24 cellular contexts compared by ENCODE assay signal in the genomic region with DNA sequence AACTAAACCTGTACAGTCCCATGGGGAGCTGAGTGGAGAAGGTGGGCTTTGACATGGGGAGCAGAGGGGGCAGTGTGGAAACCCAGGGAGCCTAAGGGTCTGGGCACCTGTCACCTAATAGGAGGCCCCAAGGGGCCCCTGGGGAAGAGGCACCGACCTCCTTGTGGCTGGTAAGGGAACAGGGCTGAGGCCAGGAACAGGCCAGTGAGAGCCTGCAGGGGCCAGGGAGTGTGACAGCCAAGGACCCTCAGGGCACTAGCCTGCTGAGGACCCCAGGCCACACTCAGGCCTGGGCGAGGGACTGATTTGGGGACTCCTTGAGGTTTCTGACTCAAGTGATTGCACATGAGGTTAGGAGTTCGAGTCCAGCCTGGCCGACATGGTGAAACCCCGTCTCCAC. TPM values are rescaled to one million over a fixed set of nuclear protein-coding genes. Genes with fewer than 3 reads are reported as not detected.
A peak's percentile ranks its signal among the peaks of the same experiment; 100 is the strongest.
DNase-seq lines count a peak whose midpoint lies in the region; ATAC-seq, FAIRE-seq and TF ChIP-seq lines count a peak whose summit lies in the region.
"Had no signal": no experiment of that assay in that cellular context is flagged by ENCODE, and none has a peak within 500 bp of the region (broad histone marks: within the 10 kb centered on the region; RNA-seq: fewer than 3 reads in every experiment).

No MANE protein-coding gene starts in this region.

- H3K27ac ChIP-seq in kidney (ENCODE audit: low read depth in 2 of 2, low read length in 2 of 2) (no peak overlapping the region), aorta (ENCODE audit: low read depth in 1 of 2, low read length in 2 of 2) (no peak overlapping the region)
- H3K27ac ChIP-seq: KMS-11, RWPE1 had no signal

- no peak overlapping the region for H3K27ac Mint-ChIP-seq in activated naive CD4-positive, alpha-beta T cell treated with anti-CD3 and anti-CD28 coated beads for 36 hours
- H3K27ac Mint-ChIP-seq: CD8-positive, alpha-beta memory T cell had no signal

- H3K9me3 ChIP-seq in kidney (ENCODE audit: control insufficient read depth in 1 of 2, low read length in 2 of 2), result no peaks in the 10 kb centered on the region
- H3K9me3 ChIP-seq in aorta (ENCODE audit: control insufficient read depth, low read length), result no peaks in the 10 kb centered on the region

- H3K27me3 Mint-ChIP-seq in activated naive CD4-positive, alpha-beta T cell treated with anti-CD3 and anti-CD28 coated beads for 36 hours (ENCODE audit: low read depth), result peaks cover 15% of the 10 kb centered on the region

- H3K9me3 Mint-ChIP-seq in activated naive CD4-positive, alpha-beta T cell treated with anti-CD3 and anti-CD28 coated beads for 36 hours, result peaks cover 2% of the 10 kb centered on the region
- H3K9me3 Mint-ChIP-seq: CD8-positive, alpha-beta memory T cell had no signal

- no peak for TF ChIP-seq CTCF in kidney (IDR thresholded peaks at IDR 0.05; ENCODE audit: borderline replicate concordance, extremely low read depth, insufficient read depth)

- H3K4me3 ChIP-seq in kidney (ENCODE audit: low read length in 2 of 2), result no peak overlapping the region
- no peak overlapping the region for H3K4me3 ChIP-seq in aorta (ENCODE audit: low read length in 2 of 2)

- 82 to 91% methylated on average over 5 of the region's 5 CpGs for WGBS in aorta, 2 donors

- peaks cover 0 to 4% of the 10 kb centered on the region in 2 donors for H3K4me1 ChIP-seq in kidney (ENCODE audit: control insufficient read depth in 1 of 2, insufficient read depth in 1 of 2, low read depth in 1 of 2, low read length in 2 of 2)
- H3K4me1 ChIP-seq in aorta (ENCODE audit: control insufficient read depth in 1 of 2, insufficient read depth in 2 of 2, low read length in 2 of 2), result no peaks in the 10 kb centered on the region

- FAIRE-seq in kidney (lab: Jason Lieb, UNC), result no peak
- FAIRE-seq: G401.6, HTR-8/SVneo had no signal

- CTCF ChIA-PET in activated naive CD4-positive, alpha-beta T cell treated with anti-CD3 and anti-CD28 coated beads for 36 hours (lab: Charles Lee), result interaction anchor here (0.8 kb wide), 1 partner anchor 454 kb away, joined by 4 read pairs; no protein-coding TSS in a partner anchor

- peaks cover 9% of the 10 kb centered on the region for H3K4me1 Mint-ChIP-seq in activated naive CD4-positive, alpha-beta T cell treated with anti-CD3 and anti-CD28 coated beads for 36 hours (ENCODE audit: low read depth)

- ATAC-seq in aorta (ENCODE audit: low FRiP score), result no peak
- ATAC-seq in HG03039 (IDR thresholded peaks at IDR 0.05; ENCODE audit: unreplicated experiment), result no peak

- no peaks in the 10 kb centered on the region for H3K36me3 Mint-ChIP-seq in activated naive CD4-positive, alpha-beta T cell treated with anti-CD3 and anti-CD28 coated beads for 36 hours (ENCODE audit: low read depth)

- H3K36me3 ChIP-seq in kidney (ENCODE audit: control insufficient read depth in 1 of 2, insufficient read depth in 2 of 2, low read length in 2 of 2) (no peaks in the 10 kb centered on the region), aorta (ENCODE audit: control insufficient read depth in 1 of 2, insufficient read depth in 2 of 2, low read length in 1 of 2) (no peaks in the 10 kb centered on the region)

- H3K4me3 Mint-ChIP-seq in activated naive CD4-positive, alpha-beta T cell treated with anti-CD3 and anti-CD28 coated beads for 36 hours, result no peak overlapping the region
- H3K4me3 Mint-ChIP-seq: CD8-positive, alpha-beta memory T cell had no signal

- peak; percentile 1 for DNase-seq in activated naive CD4-positive, alpha-beta T cell treated with anti-CD3 and anti-CD28 coated beads for 36 hours
- no peak for DNase-seq in activated naive CD4-positive, alpha-beta T cell treated with anti-CD3 and anti-CD28 coated beads, Interleukin-2, amount 50 U/mL, for 16 hours
- DNase-seq in kidney, result peak; percentile 45
- DNase-seq in posterior vena cava (ENCODE audit: low spot score), result peak; percentile 68
- DNase-seq in aorta, result peak; percentile 19 to 24
- DNase-seq in stimulated activated CD4-positive, alpha-beta T cell treated with anti-CD3 and anti-CD28 coated beads, Interleukin-4, amount 100 ng/mL, for 4 hours, result no peak
- DNase-seq: AML-193, C1 segment of cervical spinal cord, GOT3, HCEC 1CT, IMR-90, NCI-H1092 treated with DMSO at 0.1 percent for 48 hours, NCI-H1436 treated with DMSO at 0.1 percent for 48 hours, NCI-H1930 had no signal

- intact Hi-C loops in activated naive CD4-positive, alpha-beta T cell treated with anti-CD3 and anti-CD28 coated beads for 36 hours (cut with micrococcal nuclease), result no loop called here
- intact Hi-C loops in kidney (cut with DNase I), result no loop called here
- intact Hi-C loops in posterior vena cava (cut with DNase I), result no loop called here
- intact Hi-C loops in aorta (cut with DNase I), result no loop called here

- no peaks in the 10 kb centered on the region for H3K27me3 ChIP-seq in aorta (ENCODE audit: control insufficient read depth in 1 of 2, insufficient read depth in 2 of 2, low read length in 1 of 2)

- no peak overlapping the region for H3K9ac ChIP-seq in kidney (ENCODE audit: low read length in 2 of 2)
- H3K9ac ChIP-seq: KMS-11 had no signal

RNA-seq across cellular contexts. Expression of a gene that starts 24.5 kb away (rescaled TPM):
- total RNA-seq in activated naive CD4-positive, alpha-beta T cell treated with anti-CD3 and anti-CD28 coated beads for 36 hours, result not detected
- not detected for total RNA-seq in kidney
- not detected for polyA plus RNA-seq in kidney (ENCODE audit: insufficient read depth, low read depth, low replicate concordance)
- total RNA-seq in posterior vena cava, result not detected
- total RNA-seq in aorta, result not detected
- polyA plus RNA-seq in aorta, result not detected
- total RNA-seq: CD8-positive, alpha-beta memory T cell; Daoy; IMR-90; NCI-H460 had no signal
- polyA plus RNA-seq: AG04450; CD8-positive, alpha-beta memory T cell; IMR-90 had no signal

RNA-seq across cellular contexts. Expression of a gene that starts 52.6 kb away (rescaled TPM):
- total RNA-seq in activated naive CD4-positive, alpha-beta T cell treated with anti-CD3 and anti-CD28 coated beads for 36 hours, result not detected
- total RNA-seq in kidney (not detected), posterior vena cava (not detected), aorta (not detected)
- polyA plus RNA-seq in kidney (ENCODE audit: insufficient read depth, low read depth, low replicate concordance) (not detected), aorta (not detected)
- total RNA-seq: A172; CD8-positive, alpha-beta memory T cell; Daoy; IMR-90; NCI-H460 had no signal
- polyA plus RNA-seq: AG04450; CD8-positive, alpha-beta memory T cell; IMR-90 had no signal

Comparison
In these comparisons a context has a peak if more than half of its experiments do, and no peak if none do; other contexts are left out.
1. DNase-seq: peak in activated naive CD4-positive, alpha-beta T cell treated with anti-CD3 and anti-CD28 coated beads for 36 hours (single experiment), kidney (single experiment), posterior vena cava (single experiment) and aorta (2 of 2); none in activated naive CD4-positive, alpha-beta T cell treated with anti-CD3 and anti-CD28 coated beads, Interleukin-2, amount 50 U/mL, for 16 hours (single experiment) and stimulated activated CD4-positive, alpha-beta T cell treated with anti-CD3 and anti-CD28 coated beads, Interleukin-4, amount 100 ng/mL, for 4 hours (0 of 2).